ENCODE assay signal across 25 cellular contexts in genomic region chr16:56975714-56976113, GRCh38. TPM values are rescaled to one million over a fixed set of nuclear protein-coding genes. Genes with fewer than 3 reads are reported as not detected.
A peak's percentile ranks its signal among the peaks of the same experiment; 100 is the strongest.
DNase-seq lines count a peak whose midpoint lies in the region; ATAC-seq and TF ChIP-seq lines count a peak whose summit lies in the region.
"Had no signal": no experiment of that assay in that cellular context is flagged by ENCODE, and none has a peak within 500 bp of the region (broad histone marks: within the 10 kb centered on the region; RNA-seq: fewer than 3 reads in every experiment).

No MANE protein-coding gene starts in this region.

- H3K27ac ChIP-seq in right atrium auricular region: no peak overlapping the region
- H3K27ac ChIP-seq in OCI-LY7 (ENCODE audit: low read depth, low read length, poor library complexity, severe bottlenecking): peak overlapping the region; percentile 73
- H3K27ac ChIP-seq: parathyroid adenoma, suprapubic skin, WERI-Rb-1 had no signal

- no peak overlapping the region for H2AFZ ChIP-seq in OCI-LY7 (ENCODE audit: low read length)
- H2AFZ ChIP-seq: parathyroid adenoma had no signal

- H3K36me3 ChIP-seq in right atrium auricular region (no peaks in the 10 kb centered on the region), OCI-LY7 (ENCODE audit: insufficient read depth, low read length) (no peaks in the 10 kb centered on the region)
- H3K36me3 ChIP-seq: suprapubic skin, WERI-Rb-1 had no signal

- H3K27ac Mint-ChIP-seq in central memory CD8-positive, alpha-beta T cell (ENCODE audit: low read depth): peak overlapping the region; percentile 37
- H3K27ac Mint-ChIP-seq in stimulated activated memory B cell treated with anti-CD40 and anti-IgM and Interleukin-4, amounts not matched to agents 10 μg/mL and 1 μg/mL and 100 μg/mL, for 72 hours: peak overlapping the region; percentile 92
- no peak overlapping the region for H3K27ac Mint-ChIP-seq in T-helper 2 cell treated with Interferon-gamma antibody and Interleukin-4, amounts not matched to agents 5 μg/mL and 100 μg/mL, for 36 hours

- no peaks in the 10 kb centered on the region for H3K27me3 ChIP-seq in right atrium auricular region
- H3K27me3 ChIP-seq: suprapubic skin had no signal

- H3K4me3 ChIP-seq in right atrium auricular region: no peak overlapping the region
- no peak overlapping the region for H3K4me3 ChIP-seq in OCI-LY7 (ENCODE audit: low read depth, low read length, poor library complexity, severe bottlenecking)
- H3K4me3 ChIP-seq: smooth muscle cell, suprapubic skin had no signal

- no peaks in the 10 kb centered on the region for H3K9me3 ChIP-seq in right atrium auricular region
- H3K9me3 ChIP-seq in OCI-LY7 (ENCODE audit: low read length): no peaks in the 10 kb centered on the region
- H3K9me3 ChIP-seq: suprapubic skin had no signal

- TF ChIP-seq CTCF in right atrium auricular region (IDR thresholded peaks at IDR 0.05): no peak
- TF ChIP-seq CTCF in OCI-LY7 (conservative IDR thresholded peaks at IDR 0.05; ENCODE audit: low read length): no peak

- peaks cover 54% of the 10 kb centered on the region for H3K4me1 Mint-ChIP-seq in central memory CD8-positive, alpha-beta T cell
- peaks cover 87% of the 10 kb centered on the region for H3K4me1 Mint-ChIP-seq in stimulated activated memory B cell treated with anti-CD40 and anti-IgM and Interleukin-4, amounts not matched to agents 10 μg/mL and 1 μg/mL and 100 μg/mL, for 72 hours
- H3K4me1 Mint-ChIP-seq in T-helper 2 cell treated with Interferon-gamma antibody and Interleukin-4, amounts not matched to agents 5 μg/mL and 100 μg/mL, for 36 hours (ENCODE audit: low read depth): peaks cover 18% of the 10 kb centered on the region

- CTCF ChIA-PET in OCI-LY7 (lab: Charles Lee; ENCODE audit: unreplicated experiment): interaction anchor here (1.1 kb wide), 1 partner anchor 13 kb away, joined by 3 read pairs; no protein-coding TSS in a partner anchor

- H3K9me3 Mint-ChIP-seq in central memory CD8-positive, alpha-beta T cell: no peaks in the 10 kb centered on the region
- no peaks in the 10 kb centered on the region for H3K9me3 Mint-ChIP-seq in stimulated activated memory B cell treated with anti-CD40 and anti-IgM and Interleukin-4, amounts not matched to agents 10 μg/mL and 1 μg/mL and 100 μg/mL, for 72 hours
- no peaks in the 10 kb centered on the region for H3K9me3 Mint-ChIP-seq in T-helper 2 cell treated with Interferon-gamma antibody and Interleukin-4, amounts not matched to agents 5 μg/mL and 100 μg/mL, for 36 hours

- no peaks in the 10 kb centered on the region for H3K9me2 ChIP-seq in OCI-LY7 (ENCODE audit: insufficient read depth, low read length)

- 0 out of 2 replicates have a peak overlapping the region, but pooled peaks have one; percentile 61 for H3K4me2 ChIP-seq in OCI-LY7 (ENCODE audit: low read length)
- H3K4me2 ChIP-seq: smooth muscle cell had no signal

- BruUV-seq in OCI-LY7 (replicated peaks; lab: Mats Ljungman, UMichigan): no TSS peak

- H4K20me1 ChIP-seq in OCI-LY7 (ENCODE audit: insufficient read depth, low read length): no peaks in the 10 kb centered on the region

- no peaks in the 10 kb centered on the region for H3K4me1 ChIP-seq in right atrium auricular region
- H3K4me1 ChIP-seq in OCI-LY7 (ENCODE audit: insufficient read depth, low read length, poor library complexity, severe bottlenecking): peaks cover 95% of the 10 kb centered on the region
- H3K4me1 ChIP-seq: parathyroid adenoma, suprapubic skin had no signal

- H3K36me3 Mint-ChIP-seq in central memory CD8-positive, alpha-beta T cell (ENCODE audit: insufficient read depth): no peaks in the 10 kb centered on the region
- H3K36me3 Mint-ChIP-seq in stimulated activated memory B cell treated with anti-CD40 and anti-IgM and Interleukin-4, amounts not matched to agents 10 μg/mL and 1 μg/mL and 100 μg/mL, for 72 hours: peaks cover 12% of the 10 kb centered on the region
- no peaks in the 10 kb centered on the region for H3K36me3 Mint-ChIP-seq in T-helper 2 cell treated with Interferon-gamma antibody and Interleukin-4, amounts not matched to agents 5 μg/mL and 100 μg/mL, for 36 hours (ENCODE audit: low read depth)

- no peaks in the 10 kb centered on the region for H3K27me3 Mint-ChIP-seq in central memory CD8-positive, alpha-beta T cell
- no peaks in the 10 kb centered on the region for H3K27me3 Mint-ChIP-seq in stimulated activated memory B cell treated with anti-CD40 and anti-IgM and Interleukin-4, amounts not matched to agents 10 μg/mL and 1 μg/mL and 100 μg/mL, for 72 hours
- no peaks in the 10 kb centered on the region for H3K27me3 Mint-ChIP-seq in T-helper 2 cell treated with Interferon-gamma antibody and Interleukin-4, amounts not matched to agents 5 μg/mL and 100 μg/mL, for 36 hours (ENCODE audit: low read depth)

- no peak overlapping the region for H3K4me3 Mint-ChIP-seq in central memory CD8-positive, alpha-beta T cell
- no peak overlapping the region for H3K4me3 Mint-ChIP-seq in stimulated activated memory B cell treated with anti-CD40 and anti-IgM and Interleukin-4, amounts not matched to agents 10 μg/mL and 1 μg/mL and 100 μg/mL, for 72 hours
- H3K4me3 Mint-ChIP-seq in T-helper 2 cell treated with Interferon-gamma antibody and Interleukin-4, amounts not matched to agents 5 μg/mL and 100 μg/mL, for 36 hours: no peak overlapping the region

- peak; percentile 11 for DNase-seq in left cardiac atrium
- DNase-seq in right atrium auricular region (ENCODE audit: low spot score): no peak
- no peak for DNase-seq in OCI-LY7 (ENCODE audit: low spot score)
- no peak for DNase-seq in central memory CD8-positive, alpha-beta T cell (ENCODE audit: low spot score in 2 of 2)
- DNase-seq in NCI-H1105 treated with DMSO at 0.1 percent for 48 hours (lab: John Stamatoyannopoulos, UW): no peak
- DNase-seq in T-helper 2 cell treated with Interferon-gamma antibody and Interleukin-4, amounts not matched to agents 5 μg/mL and 100 μg/mL, for 36 hours (ENCODE audit: low spot score): no peak
- no peak for DNase-seq in DMS114 treated with DMSO at 0.1 percent for 48 hours (lab: John Stamatoyannopoulos, UW; ENCODE audit: unreplicated experiment)
- DNase-seq: ACHN; amygdala; effector CD8-positive, alpha-beta T cell; glutamatergic neuron; kidney; midbrain; NCI-H1694 treated with DMSO at 0.1 percent for 48 hours; NCI-H524 treated with DMSO at 0.1 percent for 48 hours; Right ventricle myocardium superior; stimulated activated CD4-positive, alpha-beta T cell treated with anti-CD3 and anti-CD28 coated beads, Interleukin-2, amount 100 ng/mL, for 24 hours; T1000; WERI-Rb-1 had no signal

- POLR2A ChIA-PET in OCI-LY7 (lab: Charles Lee): interaction anchor here (0.6 to 7.1 kb wide), 4 partner anchors 12 to 276 kb away, joined by 3 to 42 read pairs (median 5); partner anchors contain the start of gene NLRC5

- ATAC-seq in left cardiac atrium: no peak
- ATAC-seq in central memory CD8-positive, alpha-beta T cell (replicated peaks; ENCODE audit: extremely low read depth, poor library complexity, severe bottlenecking): no peak
- no peak for ATAC-seq in stimulated activated memory B cell treated with anti-CD40 and anti-IgM and Interleukin-4, amounts not matched to agents 10 μg/mL and 1 μg/mL and 100 μg/mL, for 72 hours

- intact Hi-C loops in left cardiac atrium (cut with DNase I): no loop called here
- intact Hi-C loops in OCI-LY7 (cut with micrococcal nuclease; ENCODE audit: unreplicated experiment): no loop called here

- H3K79me2 ChIP-seq in OCI-LY7 (ENCODE audit: insufficient read depth, low read depth, low read length): no peaks in the 10 kb centered on the region
- H3K79me2 ChIP-seq: parathyroid adenoma had no signal

RNA-seq across cellular contexts. Expression of gene NLRC5, which starts 13.6 kb away (rescaled TPM):
- total RNA-seq in left cardiac atrium (10 to 100 TPM; 14.2 to 31.5 TPM), right atrium auricular region (1 to 10 TPM; 8.0 to 9.7 TPM), OCI-LY7 (2022) (305 and 310 TPM in 2 replicates)
- 156 and 199 TPM in 2 replicates for total RNA-seq in OCI-LY7 (2014; rRNA removed; shearing (Covaris generic))

RNA-seq across cellular contexts. Expression of gene CETP, which starts 14.0 kb away (rescaled TPM):
- total RNA-seq in left cardiac atrium (under 1 TPM; 0.16 to 0.65 TPM), right atrium auricular region (not detected), OCI-LY7 (2022) (0.41 and 0.65 TPM in 2 replicates)
- total RNA-seq in OCI-LY7 (2014; rRNA removed; shearing (Covaris generic)): 0.54 and 0.67 TPM in 2 replicates
- total RNA-seq: epithelial cell of proximal tubule, LHCN-M2, smooth muscle cell had no signal

RNA-seq across cellular contexts. Expression of gene HERPUD1, which starts 43.8 kb away (rescaled TPM):
- total RNA-seq in left cardiac atrium (100 to 1,000 TPM; 105 to 113 TPM), right atrium auricular region (100 to 1,000 TPM in 1 of 2 donors, 10 to 100 TPM in 1; 76.4 to 140 TPM), OCI-LY7 (2022) (294 and 342 TPM in 2 replicates)
- total RNA-seq in OCI-LY7 (2014; rRNA removed; shearing (Covaris generic)): 121 and 140 TPM in 2 replicates

Comparison
In these comparisons a context has a peak if more than half of its experiments do, and no peak if none do; other contexts are left out.
1. RNA of gene NLRC5, which starts 13.6 kb away (total RNA-seq): 156 to 310 TPM in OCI-LY7; 14.2 to 31.5 TPM in left cardiac atrium and 8.0 to 9.7 TPM in right atrium auricular region; every median in the first group is over 4 times any median in the second.